ENCODE assay signal across 15 cellular contexts in genomic region chr7:4513450-4513849, GRCh38.
"Had no signal": no experiment of that assay in that cellular context is flagged by ENCODE, and none has a peak within 500 bp of the region (broad histone marks: within the 10 kb centered on the region; RNA-seq: fewer than 3 reads in every experiment).

No MANE protein-coding gene starts in this region.

- DNase-seq: dermis blood vessel endothelial cell; dorsolateral prefrontal cortex; effector CD4-positive, alpha-beta T cell; effector memory CD4-positive, alpha-beta T cell; foreskin keratinocyte; heart left ventricle; hypothalamus; immature natural killer cell; left cardiac atrium; left lung; left ventricle myocardium superior; lower lobe of right lung; mesenchymal stem cell; mucosa of descending colon had no signal

- ATAC-seq: foreskin keratinocyte, gastroesophageal sphincter, heart left ventricle, left cardiac atrium, left lung, left ventricle myocardium superior, lower lobe of right lung, mucosa of descending colon had no signal
